In the genomic region with DNA sequence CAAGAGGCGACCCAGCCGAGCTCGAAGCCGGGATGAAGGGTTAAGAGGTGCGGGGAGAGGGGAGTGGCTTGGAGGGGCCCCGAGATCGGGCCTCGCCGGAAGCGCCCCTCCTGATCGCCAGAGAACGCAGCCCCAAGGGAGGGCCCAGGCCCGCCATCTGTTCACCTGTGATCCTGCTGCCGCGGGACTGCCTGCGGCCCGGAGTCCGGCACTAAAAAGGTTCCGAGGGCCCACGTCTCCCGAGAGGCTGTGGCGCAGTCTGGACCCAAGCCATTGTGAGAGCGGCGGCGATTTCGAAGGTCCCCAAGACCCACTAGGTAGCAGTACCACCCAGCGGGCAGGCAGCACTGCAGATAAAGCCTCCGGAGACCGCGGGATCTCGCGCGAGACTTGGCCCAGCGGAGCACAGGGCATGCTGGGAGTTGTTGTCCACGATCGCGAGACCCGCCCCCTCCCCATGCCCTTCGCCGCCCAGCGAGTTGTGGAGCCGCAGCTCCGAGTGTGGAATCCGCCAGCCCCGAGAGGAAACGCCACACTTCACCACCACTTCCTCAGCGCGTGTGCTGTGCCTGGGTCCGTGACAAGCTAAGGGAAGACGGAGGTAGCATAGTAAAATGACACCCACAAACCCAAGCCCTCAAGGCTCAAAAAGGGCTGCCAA, we compare ENCODE assay signal across 1 cellular context.
TF ChIP-seq lines count a peak whose summit lies in the region.

A gene with protein sequence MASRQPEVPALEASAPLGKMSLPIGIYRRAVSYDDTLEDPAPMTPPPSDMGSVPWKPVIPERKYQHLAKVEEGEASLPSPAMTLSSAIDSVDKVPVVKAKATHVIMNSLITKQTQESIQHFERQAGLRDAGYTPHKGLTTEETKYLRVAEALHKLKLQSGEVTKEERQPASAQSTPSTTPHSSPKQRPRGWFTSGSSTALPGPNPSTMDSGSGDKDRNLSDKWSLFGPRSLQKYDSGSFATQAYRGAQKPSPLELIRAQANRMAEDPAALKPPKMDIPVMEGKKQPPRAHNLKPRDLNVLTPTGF (minus strand): TSS at position 328 of the 661 bp plus-strand sequence. CDS start 2,256 bp downstream, outside the sequence.

TF ChIP-seq in HepG2, 621 proteins besides CTCF, POLR2A, EP300 and RAD21 (continued from another document and continues in another):
- TF ChIP-seq, protein P1, sequence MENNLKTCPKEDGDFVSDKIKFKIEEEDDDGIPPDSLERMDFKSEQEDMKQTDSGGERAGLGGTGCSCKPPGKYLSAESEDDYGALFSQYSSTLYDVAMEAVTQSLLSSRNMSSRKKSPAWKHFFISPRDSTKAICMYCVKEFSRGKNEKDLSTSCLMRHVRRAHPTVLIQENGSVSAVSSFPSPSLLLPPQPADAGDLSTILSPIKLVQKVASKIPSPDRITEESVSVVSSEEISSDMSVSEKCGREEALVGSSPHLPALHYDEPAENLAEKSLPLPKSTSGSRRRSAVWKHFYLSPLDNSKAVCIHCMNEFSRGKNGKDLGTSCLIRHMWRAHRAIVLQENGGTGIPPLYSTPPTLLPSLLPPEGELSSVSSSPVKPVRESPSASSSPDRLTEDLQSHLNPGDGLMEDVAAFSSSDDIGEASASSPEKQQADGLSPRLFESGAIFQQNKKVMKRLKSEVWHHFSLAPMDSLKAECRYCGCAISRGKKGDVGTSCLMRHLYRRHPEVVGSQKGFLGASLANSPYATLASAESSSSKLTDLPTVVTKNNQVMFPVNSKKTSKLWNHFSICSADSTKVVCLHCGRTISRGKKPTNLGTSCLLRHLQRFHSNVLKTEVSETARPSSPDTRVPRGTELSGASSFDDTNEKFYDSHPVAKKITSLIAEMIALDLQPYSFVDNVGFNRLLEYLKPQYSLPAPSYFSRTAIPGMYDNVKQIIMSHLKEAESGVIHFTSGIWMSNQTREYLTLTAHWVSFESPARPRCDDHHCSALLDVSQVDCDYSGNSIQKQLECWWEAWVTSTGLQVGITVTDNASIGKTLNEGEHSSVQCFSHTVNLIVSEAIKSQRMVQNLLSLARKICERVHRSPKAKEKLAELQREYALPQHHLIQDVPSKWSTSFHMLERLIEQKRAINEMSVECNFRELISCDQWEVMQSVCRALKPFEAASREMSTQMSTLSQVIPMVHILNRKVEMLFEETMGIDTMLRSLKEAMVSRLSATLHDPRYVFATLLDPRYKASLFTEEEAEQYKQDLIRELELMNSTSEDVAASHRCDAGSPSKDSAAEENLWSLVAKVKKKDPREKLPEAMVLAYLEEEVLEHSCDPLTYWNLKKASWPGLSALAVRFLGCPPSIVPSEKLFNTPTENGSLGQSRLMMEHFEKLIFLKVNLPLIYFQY (CRISPR knock-in tag; IDR thresholded peaks at IDR 0.05; ENCODE audit: borderline replicate concordance), result peak; percentile 89
- TF ChIP-seq MBNL3 (CRISPR knock-in tag; conservative IDR thresholded peaks at IDR 0.05), result no peak
- TF ChIP-seq SP2 (CRISPR knock-in tag; IDR thresholded peaks at IDR 0.05), result 0 out of 2 replicates have a peak, but pooled peaks have one; percentile 14
- TF ChIP-seq ZNF839 (CRISPR knock-in tag; IDR thresholded peaks at IDR 0.05; ENCODE audit: borderline replicate concordance), result 0 out of 2 replicates have a peak, but pooled peaks have one; percentile 54
- TF ChIP-seq ATF7-NPFF (CRISPR knock-in tag; IDR thresholded peaks at IDR 0.05; ENCODE audit: low read depth), result peak; percentile 49; the same call in 1 of the 2 replicates
- TF ChIP-seq GABPA (IDR thresholded peaks at IDR 0.05; ENCODE audit: low read depth, low read length), result no peak
- peak; percentile 66; the same call in 1 of the 2 replicates for TF ChIP-seq GABPA (CRISPR knock-in tag; IDR thresholded peaks at IDR 0.05; ENCODE audit: low read depth)
- TF ChIP-seq ZNF496 (CRISPR knock-in tag; IDR thresholded peaks at IDR 0.05; ENCODE audit: insufficient replicate concordance), result no peak
- peak; percentile 37 for TF ChIP-seq TBL1XR1 (IDR thresholded peaks at IDR 0.05; ENCODE audit: borderline replicate concordance, low read length, partially characterized antibody)
- no peak for TF ChIP-seq TOPORS (CRISPR knock-in tag; IDR thresholded peaks at IDR 0.05)
- no peak for TF ChIP-seq ZNF276 (CRISPR knock-in tag; IDR thresholded peaks at IDR 0.05; ENCODE audit: low read depth)
- peak; percentile 94; the same call in 1 of the 2 replicates for TF ChIP-seq ZNF713 (CRISPR knock-in tag; IDR thresholded peaks at IDR 0.05)
- peak; percentile 71; the same call in 1 of the 2 replicates for TF ChIP-seq MTA1 (CRISPR knock-in tag; IDR thresholded peaks at IDR 0.05; ENCODE audit: borderline replicate concordance)
- TF ChIP-seq ZBTB46 (CRISPR knock-in tag; IDR thresholded peaks at IDR 0.05; ENCODE audit: borderline replicate concordance), result peak; percentile 68; the same call in 1 of the 2 replicates
- TF ChIP-seq JUN (CRISPR knock-in tag; IDR thresholded peaks at IDR 0.05), result 0 out of 2 replicates have a peak, but pooled peaks have one; percentile 42
- no peak for TF ChIP-seq NR0B2 (CRISPR knock-in tag; IDR thresholded peaks at IDR 0.05)
- TF ChIP-seq ZNF616 (CRISPR knock-in tag; IDR thresholded peaks at IDR 0.05; ENCODE audit: low read depth), result peak; percentile 84; the same call in 1 of the 2 replicates
- TF ChIP-seq, protein P2, sequence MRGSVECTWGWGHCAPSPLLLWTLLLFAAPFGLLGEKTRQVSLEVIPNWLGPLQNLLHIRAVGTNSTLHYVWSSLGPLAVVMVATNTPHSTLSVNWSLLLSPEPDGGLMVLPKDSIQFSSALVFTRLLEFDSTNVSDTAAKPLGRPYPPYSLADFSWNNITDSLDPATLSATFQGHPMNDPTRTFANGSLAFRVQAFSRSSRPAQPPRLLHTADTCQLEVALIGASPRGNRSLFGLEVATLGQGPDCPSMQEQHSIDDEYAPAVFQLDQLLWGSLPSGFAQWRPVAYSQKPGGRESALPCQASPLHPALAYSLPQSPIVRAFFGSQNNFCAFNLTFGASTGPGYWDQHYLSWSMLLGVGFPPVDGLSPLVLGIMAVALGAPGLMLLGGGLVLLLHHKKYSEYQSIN (CRISPR knock-in tag; IDR thresholded peaks at IDR 0.05; ENCODE audit: borderline replicate concordance), result no peak
- TF ChIP-seq HNRNPLL (IDR thresholded peaks at IDR 0.05; ENCODE audit: low read depth, low read length, poor library complexity, severe bottlenecking), result peak; percentile 60
- no peak for TF ChIP-seq ATRX (CRISPR knock-in tag; IDR thresholded peaks at IDR 0.05; ENCODE audit: borderline replicate concordance)
- TF ChIP-seq ADNP (CRISPR knock-in tag; IDR thresholded peaks at IDR 0.05), result no peak
- no peak for TF ChIP-seq ZNF260 (CRISPR knock-in tag; IDR thresholded peaks at IDR 0.05; ENCODE audit: borderline replicate concordance, low read depth)
- TF ChIP-seq ZNF350 (CRISPR knock-in tag; IDR thresholded peaks at IDR 0.05; ENCODE audit: borderline replicate concordance, low read depth), result peak; percentile 93
- TF ChIP-seq ATF1 (CRISPR knock-in tag; IDR thresholded peaks at IDR 0.05), result no peak
- no peak for TF ChIP-seq ZNF747 (CRISPR knock-in tag; IDR thresholded peaks at IDR 0.05; ENCODE audit: borderline replicate concordance)
- TF ChIP-seq ZNF317 (CRISPR knock-in tag; IDR thresholded peaks at IDR 0.05), result no peak; the same call in 1 of the 2 replicates
- peak; percentile 75; the same call in 1 of the 2 replicates for TF ChIP-seq KDM5B (CRISPR knock-in tag; IDR thresholded peaks at IDR 0.05; ENCODE audit: borderline replicate concordance)
- peak; percentile 8; the same call in 1 of the 2 replicates for TF ChIP-seq HNF4G (IDR thresholded peaks at IDR 0.05; ENCODE audit: borderline replicate concordance, low read depth, low read length)
- TF ChIP-seq HNF4G (CRISPR knock-in tag; IDR thresholded peaks at IDR 0.05; ENCODE audit: borderline replicate concordance, low read depth), result peak; percentile 55; the same call in 1 of the 2 replicates
- peak; percentile 99 for TF ChIP-seq POLR2AphosphoS5 (IDR thresholded peaks at IDR 0.05; ENCODE audit: low read depth, low read length)
- TF ChIP-seq, protein P3, sequence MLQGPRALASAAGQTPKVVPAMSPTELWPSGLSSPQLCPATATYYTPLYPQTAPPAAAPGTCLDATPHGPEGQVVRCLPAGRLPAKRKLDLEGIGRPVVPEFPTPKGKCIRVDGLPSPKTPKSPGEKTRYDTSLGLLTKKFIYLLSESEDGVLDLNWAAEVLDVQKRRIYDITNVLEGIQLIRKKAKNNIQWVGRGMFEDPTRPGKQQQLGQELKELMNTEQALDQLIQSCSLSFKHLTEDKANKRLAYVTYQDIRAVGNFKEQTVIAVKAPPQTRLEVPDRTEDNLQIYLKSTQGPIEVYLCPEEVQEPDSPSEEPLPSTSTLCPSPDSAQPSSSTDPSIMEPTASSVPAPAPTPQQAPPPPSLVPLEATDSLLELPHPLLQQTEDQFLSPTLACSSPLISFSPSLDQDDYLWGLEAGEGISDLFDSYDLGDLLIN (CRISPR knock-in tag; IDR thresholded peaks at IDR 0.05; ENCODE audit: borderline replicate concordance), result no peak
- TF ChIP-seq RFXANK (CRISPR knock-in tag; IDR thresholded peaks at IDR 0.05), result peak; percentile 67; the same call in 1 of the 2 replicates
- TF ChIP-seq ZNF768 (CRISPR knock-in tag; IDR thresholded peaks at IDR 0.05), result peak; percentile 68; the same call in 1 of the 2 replicates
- peak; percentile 65 for TF ChIP-seq FOXA3 (CRISPR knock-in tag; IDR thresholded peaks at IDR 0.05)
- TF ChIP-seq ZMYM2 (CRISPR knock-in tag; IDR thresholded peaks at IDR 0.05), result peak; percentile 40; the same call in 1 of the 2 replicates
- TF ChIP-seq KMT2A (CRISPR knock-in tag; IDR thresholded peaks at IDR 0.05), result peak; percentile 94
- no peak; the same call in 1 of the 2 replicates for TF ChIP-seq ZNF772 (CRISPR knock-in tag; IDR thresholded peaks at IDR 0.05)
- no peak for TF ChIP-seq ZFAT (CRISPR knock-in tag; conservative IDR thresholded peaks at IDR 0.05)
- no peak; the same call in 1 of the 2 replicates for TF ChIP-seq ZNF564 (CRISPR knock-in tag; IDR thresholded peaks at IDR 0.05)
- no peak; the same call in 1 of the 2 replicates for TF ChIP-seq SAFB2 (CRISPR knock-in tag; IDR thresholded peaks at IDR 0.05; ENCODE audit: borderline replicate concordance, low read depth)
- no peak for TF ChIP-seq ZNF513 (CRISPR knock-in tag; conservative IDR thresholded peaks at IDR 0.05)
- TF ChIP-seq THAP7 (CRISPR knock-in tag; IDR thresholded peaks at IDR 0.05), result 0 out of 2 replicates have a peak, but pooled peaks have one; percentile 26
- no peak for TF ChIP-seq RBAK (CRISPR knock-in tag; IDR thresholded peaks at IDR 0.05)
